Comparison of ENCODE assay signal across 8 cellular contexts in the genomic region with DNA sequence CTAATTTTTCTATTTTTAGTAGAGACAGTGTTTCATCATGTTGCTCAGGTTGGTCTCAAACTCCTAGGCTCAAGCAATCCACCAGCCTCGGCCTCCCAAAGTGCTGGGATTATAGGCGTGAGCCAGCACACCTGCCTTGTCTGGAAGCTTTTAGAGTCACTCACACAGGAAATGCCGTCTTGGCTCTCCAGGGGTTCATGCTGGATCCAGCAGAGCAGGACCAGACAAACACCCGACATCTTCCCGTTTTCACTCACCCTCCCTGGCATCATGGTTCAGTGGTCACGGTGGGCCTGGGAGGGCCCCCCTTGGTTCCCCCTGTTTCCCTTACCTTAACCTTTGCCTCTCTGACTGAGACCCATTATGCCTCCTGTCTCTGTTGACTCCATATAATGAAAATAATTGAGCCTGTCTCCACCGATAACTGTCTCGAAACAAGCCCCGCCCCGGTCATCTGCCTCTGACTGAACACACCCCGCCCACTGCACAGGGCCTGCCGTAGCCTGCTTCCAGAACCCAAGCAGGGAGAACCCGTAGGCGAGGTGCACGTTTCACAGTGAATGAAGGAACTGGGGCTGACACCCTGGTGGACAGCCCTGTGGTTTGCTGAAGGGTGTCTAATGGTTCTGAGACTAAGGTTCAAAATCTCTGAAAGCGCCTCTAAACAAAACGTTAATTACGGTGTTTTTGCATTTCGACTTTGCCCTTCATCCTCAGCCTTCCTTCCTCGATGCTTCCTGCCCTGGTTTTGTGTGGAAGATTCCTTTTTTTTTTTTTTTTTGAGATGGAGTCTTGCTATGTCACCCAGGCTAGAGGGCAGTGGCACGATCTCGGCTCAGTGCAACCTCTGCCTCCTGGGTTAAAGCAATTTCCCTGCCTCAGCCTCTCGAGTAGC. TPM values are rescaled to one million over a fixed set of nuclear protein-coding genes. Genes with fewer than 3 reads are reported as not detected.
DNase-seq lines count a peak whose midpoint lies in the region; ATAC-seq and TF ChIP-seq lines count a peak whose summit lies in the region.

No MANE protein-coding gene starts in this region.

- no peak overlapping the region for H4K91ac ChIP-seq in H9 (ENCODE audit: insufficient read length, low read depth, low read length)

- H3K56ac ChIP-seq in H9 (ENCODE audit: insufficient read length, low read depth, low read length): no peak overlapping the region

- no peak overlapping the region for H4K8ac ChIP-seq in H9 (replicated peaks; ENCODE audit: insufficient read length, low read depth, low read length)

- H2BK120ac ChIP-seq in H9 (ENCODE audit: low read depth, low read length, poor library complexity, severe bottlenecking): no peak overlapping the region

- H2AFZ ChIP-seq in H9 (ENCODE audit: low read length): no peak overlapping the region

- peaks cover 14% of the 10 kb centered on the region for H3K4me1 ChIP-seq in H9 (ENCODE audit: insufficient read depth, low read length)

- H3K27me3 Mint-ChIP-seq in H9 (ENCODE audit: low read depth): no peaks in the 10 kb centered on the region

- DNase-seq in DMS 273 (lab: John Stamatoyannopoulos, UW; ENCODE audit: unreplicated experiment) (peak; percentile 84), H9 (peak; percentile 58), NCI-H69 (lab: John Stamatoyannopoulos, UW) (peak; percentile 85), hepatic stellate cell (ENCODE audit: low spot score) (peak; percentile 76), EL (no peak), nucleus accumbens (lab: John Stamatoyannopoulos, UW) (no peak)

- no peak overlapping the region for H3K23ac ChIP-seq in H9 (ENCODE audit: insufficient read length, low read depth, low read length)

- no peak overlapping the region for H2BK5ac ChIP-seq in H9 (ENCODE audit: insufficient read length, low read length)

- no peak overlapping the region; a peak in 1 of 5 replicates for H3K4me3 Mint-ChIP-seq in H9

- H4K5ac ChIP-seq in H9 (ENCODE audit: insufficient read length, low read depth, low read length): no peak overlapping the region

- H3K9me3 Mint-ChIP-seq in H9: no peaks in the 10 kb centered on the region; a peak in 1 of 5 replicates

- H2BK12ac ChIP-seq in H9 (ENCODE audit: insufficient read length, low read depth, low read length): no peak overlapping the region

- no peaks in the 10 kb centered on the region; a peak in 2 of 7 replicates for H3K36me3 Mint-ChIP-seq in H9 (ENCODE audit: insufficient read depth in 1 of 3, low read depth in 3 of 3)

- no peak overlapping the region for H3K9ac ChIP-seq in H9 (ENCODE audit: extremely low read depth, insufficient read length, low read length)

- H3K79me1 ChIP-seq in H9 (ENCODE audit: insufficient read depth, low read depth, low read length, poor library complexity, severe bottlenecking): no peaks in the 10 kb centered on the region

- no peaks in the 10 kb centered on the region for H3K27me3 ChIP-seq in H9 (ENCODE audit: insufficient read depth, low read length)

- H2AK5ac ChIP-seq in H9 (ENCODE audit: insufficient read length, low read length): no peak overlapping the region

- H3K14ac ChIP-seq in H9 (ENCODE audit: insufficient read depth, low read length): no peak overlapping the region

- no peak overlapping the region for H3K18ac ChIP-seq in H9 (ENCODE audit: insufficient read length, low read depth, low read length)

- H3K27ac ChIP-seq in H9 (ENCODE audit: insufficient read length, low read depth, low read length): no peak overlapping the region

- H3K27ac Mint-ChIP-seq in H9: peak overlapping the region in 2 of 3 experiments; percentile 62 to 93; a peak in 3 of 7 replicates

- 0 out of 3 replicates have a peak, but pooled peaks have one; percentile 9 for TF ChIP-seq CTCF in H9 (conservative IDR thresholded peaks at IDR 0.05)

- no peak overlapping the region for H3K4ac ChIP-seq in H9 (ENCODE audit: low read depth, low read length)

- ATAC-seq in GM21526 (IDR thresholded peaks at IDR 0.05; ENCODE audit: low FRiP score, unreplicated experiment): no peak
- no peak for ATAC-seq in HG02973 (IDR thresholded peaks at IDR 0.05; ENCODE audit: unreplicated experiment)

- H3K23me2 ChIP-seq in H9 (ENCODE audit: insufficient read length, low read depth, low read length, poor library complexity, severe bottlenecking): no peaks in the 10 kb centered on the region

- H3K79me2 ChIP-seq in H9 (ENCODE audit: insufficient read depth, low read length): no peaks in the 10 kb centered on the region

- no peak overlapping the region for H3T11ph ChIP-seq in H9 (ENCODE audit: low read length)

- peaks cover 41 to 54% of the 10 kb centered on the region in 2 experiments for H3K4me1 Mint-ChIP-seq in H9

- no peak overlapping the region for H3K4me2 ChIP-seq in H9 (ENCODE audit: insufficient read depth, insufficient read length, low read length)

- no peak overlapping the region for H2BK15ac ChIP-seq in H9 (ENCODE audit: low read depth, low read length)

- no peaks in the 10 kb centered on the region for H3K9me3 ChIP-seq in H9 (ENCODE audit: control insufficient read depth, low read depth, low read length)

- H2BK20ac ChIP-seq in H9 (ENCODE audit: low read depth, low read length, poor library complexity, severe bottlenecking): no peak overlapping the region

- H4K20me1 ChIP-seq in H9 (ENCODE audit: control insufficient read depth, insufficient read depth, insufficient read length): no peaks in the 10 kb centered on the region

- WGBS in H9 (ENCODE audit: extremely low coverage, insufficient read length, low lambda C conversion rate): no CpG with 5 or more reads among the region's 23 CpGs

RNA-seq across cellular contexts. Expression of gene SPRY4, which starts 39.7 kb away (rescaled TPM):
- total RNA-seq in H9 (2021): 92.4 and 95.9 TPM in 2 replicates

Comparison
In these comparisons a context has a peak if more than half of its experiments do, and no peak if none do; other contexts are left out.
1. DNase-seq: peak in DMS 273 (single experiment), H9 (single experiment), NCI-H69 (single experiment) and hepatic stellate cell (single experiment); none in EL (single experiment) and nucleus accumbens (0 of 56).